ENCODE assay signal across 9 cellular contexts in genomic region chr7:66043681-66044497, GRCh38. TPM values are rescaled to one million over a fixed set of nuclear protein-coding genes. Genes with fewer than 3 reads are reported as not detected.
DNase-seq lines count a peak whose midpoint lies in the region; ATAC-seq, FAIRE-seq and TF ChIP-seq lines count a peak whose summit lies in the region.
"Had no signal": no experiment of that assay in that cellular context is flagged by ENCODE, and none has a peak within 500 bp of the region (broad histone marks: within the 10 kb centered on the region; RNA-seq: fewer than 3 reads in every experiment).

No MANE protein-coding gene starts in this region.

- TF ChIP-seq POLR2A in lower leg skin (IDR thresholded peaks at IDR 0.05), result no peak

- peaks cover 6% of the 10 kb centered on the region for H3K36me3 Mint-ChIP-seq in T-helper 17 cell (ENCODE audit: low read depth)

- TF ChIP-seq CTCF in dorsolateral prefrontal cortex (IDR thresholded peaks at IDR 0.05 in 54 of 56, conservative IDR thresholded peaks at IDR 0.05 in 2 of 56; ENCODE audit: low read depth in 1 of 56, partially characterized antibody in 56 of 56) (no peak), lower leg skin (IDR thresholded peaks at IDR 0.05) (no peak)

- DNase-seq in NCI-H2227 (lab: John Stamatoyannopoulos, UW; ENCODE audit: unreplicated experiment), result peak; percentile 46
- DNase-seq in NCI-H2227 treated with DMSO at 0.1 percent for 48 hours (lab: John Stamatoyannopoulos, UW), result no peak
- peak in 1 of 3 donors; percentile 8 for DNase-seq in T-helper 17 cell
- DNase-seq in dorsolateral prefrontal cortex, result peak in 9 of 10 donors; percentile 24 to 81 (median 54)
- peak; percentile 27 to 90 for DNase-seq in lower leg skin (ENCODE audit: low spot score in 2 of 2)
- DNase-seq in stimulated activated CD4-positive, alpha-beta T cell treated with anti-CD3 and anti-CD28 coated beads, Interleukin-4, amount 100 ng/mL, for 24 hours, result peak; percentile 15
- DNase-seq in NCI-H1436 treated with DMSO at 0.1 percent for 48 hours (lab: John Stamatoyannopoulos, UW), result no peak
- DNase-seq in HTR-8/SVneo (ENCODE audit: insufficient read length, low spot score), result no peak

- no peak for FAIRE-seq in HTR-8/SVneo (lab: Jason Lieb, UNC)
- FAIRE-seq: TTC549 had no signal

- ATAC-seq in T-helper 17 cell, result peak; percentile 80

- no peaks in the 10 kb centered on the region for H3K9me3 ChIP-seq in T-helper 17 cell (ENCODE audit: control insufficient read depth, low read length, poor library complexity, severe bottlenecking)

- intact Hi-C loops in dorsolateral prefrontal cortex (cut with DNase I) (no loop called here), lower leg skin (cut with DNase I; ENCODE audit: low total_unique reads) (no loop called here)

- WGBS in lower leg skin, 2 donors, result 7 to 9% methylated on average over 38 to 39 of the region's 49 CpGs

- peak overlapping the region; percentile 33 to 70 (median 56) for H3K4me3 ChIP-seq in dorsolateral prefrontal cortex
- peak overlapping the region; percentile 29 for H3K4me3 ChIP-seq in lower leg skin (ENCODE audit: low read depth, poor library complexity, severe bottlenecking)

- H3K27me3 ChIP-seq in dorsolateral prefrontal cortex, result peaks cover 0 to 3% (median 0%) of the 10 kb centered on the region in 45 donors

- peak overlapping the region; percentile 84 for H3K4me3 Mint-ChIP-seq in T-helper 17 cell

- H3K27ac Mint-ChIP-seq in T-helper 17 cell, result no peak overlapping the region

- H3K4me1 Mint-ChIP-seq in T-helper 17 cell, result peaks cover 9% of the 10 kb centered on the region

- H3K27ac ChIP-seq in dorsolateral prefrontal cortex, result peak overlapping the region in 2 of 59 donors; percentile 10 to 43

- peaks cover 21% of the 10 kb centered on the region for H3K27me3 Mint-ChIP-seq in T-helper 17 cell

RNA-seq across cellular contexts. Expression of gene ASL, which starts 31.7 kb away (rescaled TPM):
- 10 to 100 TPM; 12.7 to 16.5 TPM for total RNA-seq in T-helper 17 cell
- 10 to 100 TPM; 12.3 to 38.5 (median 20.3) TPM for total RNA-seq in dorsolateral prefrontal cortex
- 10 to 100 TPM; 14.6 to 29.0 (median 27.9) TPM for total RNA-seq in lower leg skin

Comparison
In these comparisons a context has a peak if more than half of its experiments do, and no peak if none do; other contexts are left out.
1. DNase-seq: peak in NCI-H2227 (single experiment), dorsolateral prefrontal cortex (9 of 10), lower leg skin (2 of 2) and stimulated activated CD4-positive, alpha-beta T cell treated with anti-CD3 and anti-CD28 coated beads, Interleukin-4, amount 100 ng/mL, for 24 hours (single experiment); none in NCI-H2227 treated with DMSO at 0.1 percent for 48 hours (single experiment), NCI-H1436 treated with DMSO at 0.1 percent for 48 hours (single experiment) and HTR-8/SVneo (single experiment).